8 cellular contexts compared by ENCODE assay signal in the genomic region with DNA sequence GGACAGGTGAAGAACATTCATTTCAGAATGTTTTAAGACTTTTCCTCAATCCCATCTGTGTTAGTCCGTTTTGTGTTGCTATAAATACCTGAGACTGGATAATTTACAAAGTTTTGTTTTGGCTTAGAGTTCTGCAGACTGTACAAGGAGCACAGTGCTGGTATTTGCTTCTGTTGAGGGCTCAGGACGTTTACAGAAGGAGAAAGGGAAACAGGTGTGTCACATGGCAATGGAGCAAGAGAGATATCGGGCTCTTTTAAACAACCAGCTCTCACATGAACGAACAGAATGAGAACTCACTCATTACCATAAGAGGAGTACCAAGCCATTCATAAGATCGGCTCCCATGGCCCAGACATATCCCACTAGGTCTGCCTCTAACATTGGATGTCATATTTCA.
"Had no signal": no experiment of that assay in that cellular context is flagged by ENCODE, and none has a peak within 500 bp of the region (broad histone marks: within the 10 kb centered on the region; RNA-seq: fewer than 3 reads in every experiment).

No MANE protein-coding gene starts in this region.

- H3K9me3 Mint-ChIP-seq: GM23338 had no signal

- H3K4me3 Mint-ChIP-seq: GM23338, H9 had no signal

- DNase-seq: H9, HCEC 1CT, IMR-90, KBM-7 had no signal

- H3K27ac Mint-ChIP-seq: GM23338 had no signal

- ATAC-seq: GM23338 had no signal

- H3K4me3 ChIP-seq: GM23338 had no signal

- FAIRE-seq: H1, H54, HTR-8/SVneo had no signal
